ENCODE assay signal across 7 cellular contexts in genomic region chr17:76264755-76265623, GRCh38. TPM values are rescaled to one million over a fixed set of nuclear protein-coding genes. Genes with fewer than 3 reads are reported as not detected.
DNase-seq lines count a peak whose midpoint lies in the region; ATAC-seq and TF ChIP-seq lines count a peak whose summit lies in the region.

Gene UBALD2, plus strand, starts transcription at chr17:76265348. Its CDS starts 158 bp downstream, at chr17:76265506.

- peak within 1 kb of the TSS; percentile 82 for H3K4me3 ChIP-seq in hepatocyte

- peaks cover 29% of the 10 kb centered on the region for H3K4me1 ChIP-seq in hepatocyte (ENCODE audit: insufficient read depth)

- H3K79me2 ChIP-seq in hepatocyte: peaks cover 39% of the 10 kb centered on the region

- H3K9me3 ChIP-seq in hepatocyte (ENCODE audit: low read depth): no peaks in the 10 kb centered on the region

- peak within 1 kb of the TSS; percentile 55 for H2AFZ ChIP-seq in hepatocyte

- TF ChIP-seq CTCF in hepatocyte (IDR thresholded peaks at IDR 0.05; ENCODE audit: poor library complexity): no peak

- ATAC-seq in GM18508 (IDR thresholded peaks at IDR 0.05; ENCODE audit: insufficient read depth, unreplicated experiment) (peak; percentile 61), HG03025 (IDR thresholded peaks at IDR 0.05; ENCODE audit: low FRiP score, unreplicated experiment) (peak; percentile 70)

- H3K27ac ChIP-seq in hepatocyte: peak within 1 kb of the TSS; percentile 93

- no peaks in the 10 kb centered on the region for H3K36me3 ChIP-seq in hepatocyte (replicated peaks; ENCODE audit: insufficient read depth, low read depth)

- no peaks in the 10 kb centered on the region for H3K27me3 ChIP-seq in hepatocyte

- H4K20me1 ChIP-seq in hepatocyte (ENCODE audit: insufficient read depth, poor library complexity, severe bottlenecking): no peaks in the 10 kb centered on the region

- WGBS in hepatocyte (ENCODE audit: low lambda C conversion rate, missing lambda C conversion rate): under 1% methylated on average over 70 of the region's 94 CpGs

- H3K4me2 ChIP-seq in hepatocyte: peak within 1 kb of the TSS; percentile 84

- H3K9me2 ChIP-seq in hepatocyte (replicated peaks; ENCODE audit: insufficient read depth): no peaks in the 10 kb centered on the region

- DNase-seq in NCI-H2081 (lab: John Stamatoyannopoulos, UW): peak; percentile 99 to 100
- peak; percentile 99 for DNase-seq in T1000 (lab: John Stamatoyannopoulos, UW)
- peak; percentile 100 for DNase-seq in astrocyte of the hippocampus (ENCODE audit: low read depth, low spot score)
- peak; percentile 99 for DNase-seq in hepatocyte (ENCODE audit: low spot score)
- peak; percentile 99 for DNase-seq in renal cortical epithelial cell (ENCODE audit: low read depth)

RNA-seq across cellular contexts. Expression of gene UBALD2, which starts in this region (rescaled TPM):
- total RNA-seq in hepatocyte: 10.2 and 10.8 TPM in 2 replicates
- 13.1 and 16.4 TPM in 2 replicates for polyA plus RNA-seq in hepatocyte
- 2.9 and 3.3 TPM in 2 replicates for total RNA-seq in renal cortical epithelial cell

Comparison
In these comparisons a context has a peak if more than half of its experiments do, and no peak if none do; other contexts are left out.
1. Peak in every context shown above with its lines: DNase-seq, ATAC-seq, H3K4me3 ChIP-seq and H3K27ac ChIP-seq.